ENCODE assay signal across 25 cellular contexts in genomic region chr9:73613092-73613701, GRCh38.
DNase-seq lines count a peak whose midpoint lies in the region; ATAC-seq, FAIRE-seq and TF ChIP-seq lines count a peak whose summit lies in the region.
"Had no signal": no experiment of that assay in that cellular context is flagged by ENCODE, and none has a peak within 500 bp of the region (broad histone marks: within the 10 kb centered on the region; RNA-seq: fewer than 3 reads in every experiment).

No MANE protein-coding gene starts in this region.

- TF ChIP-seq EP300 in HepG2 (IDR thresholded peaks at IDR 0.05; ENCODE audit: low read depth in 2 of 2, low read length in 2 of 2) (no peak), HepG2 (CRISPR knock-in tag; IDR thresholded peaks at IDR 0.05; ENCODE audit: borderline replicate concordance) (no peak)

- CTCF ChIA-PET in HepG2 (lab: Yijun Ruan, JAX; ENCODE audit: low intra/inter-chr PET ratio, low total read pairs): no interaction called here

- intact Hi-C loops in HepG2 (cut with micrococcal nuclease; ENCODE audit: unreplicated experiment): no loop called here
- intact Hi-C loops in right lobe of liver (cut with DNase I): no loop called here

- DNase-seq in HepG2 (ENCODE audit: low spot score): no peak
- DNase-seq in right lobe of liver: no peak
- DNase-seq in astrocyte of the hippocampus (ENCODE audit: low read depth, low spot score): peak; percentile 49
- peak; percentile 7 for DNase-seq in glomerular visceral epithelial cell (ENCODE audit: extremely low spot score)
- peak; percentile 6 for DNase-seq in urothelium cell line (ENCODE audit: low spot score)
- DNase-seq in stimulated activated CD4-positive, alpha-beta T cell treated with anti-CD3 and anti-CD28 coated beads, Interleukin-2, amount 100 ng/mL, for 24 hours: no peak
- DNase-seq: activated CD4-positive, CD25-positive, alpha-beta regulatory T cell treated with anti-CD3 and anti-CD28 coated beads, Interleukin-2, amount 50 U/mL, for 72 hours; activated CD8-positive, alpha-beta T cell treated with anti-CD3 and anti-CD28 coated beads, Interleukin-2, amount 10 ng/mL, durations not matched to agents 7 days and 5 days; activated T-cell treated with anti-CD3 and anti-CD28 coated beads, Interleukin-2, amount 50 U/mL, for 24 hours; DMS79; erythroblast; kidney; NCI-H146; NCI-H774; nucleus accumbens; SIG-M5; stimulated activated CD4-positive, alpha-beta T cell treated with anti-CD3 and anti-CD28 coated beads, Interleukin-12 subunit alpha, Interleukin-12 subunit beta, amount 100 ng/mL, for 4 hours; stimulated activated naive CD8-positive, alpha-beta T cell treated with anti-CD3 and anti-CD28 coated beads, Interleukin-15, amount 100 ng/mL, for 72 hours had no signal

- no peak overlapping the region for H2AFZ ChIP-seq in HepG2 (ENCODE audit: low read length)

- H3K27ac ChIP-seq in HepG2 (ENCODE audit: extremely low read length, insufficient read depth, low read length): no peak overlapping the region
- H3K27ac ChIP-seq in right lobe of liver: no peak overlapping the region
- H3K27ac ChIP-seq: 22Rv1, tibial nerve had no signal

- no peak for TF ChIP-seq RAD21 in HepG2 (CRISPR knock-in tag; IDR thresholded peaks at IDR 0.05)

- no peak overlapping the region for H3K9ac ChIP-seq in HepG2 (ENCODE audit: insufficient read depth, low read depth, low read length)

- POLR2A ChIA-PET in HepG2 (lab: Yijun Ruan, JAX): no interaction called here

- H3K4me3 ChIP-seq in HepG2 (replicated peaks in 1 of 3; ENCODE audit: insufficient read depth in 1 of 3, low read depth in 2 of 3, low read length in 3 of 3) (no peak overlapping the region), right lobe of liver (no peak overlapping the region)
- H3K4me3 ChIP-seq: lung, tibial nerve had no signal

- ATAC-seq in HepG2: no peak
- no peak for ATAC-seq in right lobe of liver
- ATAC-seq in HG03097 (IDR thresholded peaks at IDR 0.05; ENCODE audit: low FRiP score, unreplicated experiment): no peak
- no peak for ATAC-seq in GM18519 (IDR thresholded peaks at IDR 0.05; ENCODE audit: low FRiP score, unreplicated experiment)
- ATAC-seq: activated CD8-positive, alpha-beta T cell treated with anti-CD3 and anti-CD28 coated beads, Interleukin-2, amount 10 ng/mL, durations not matched to agents 7 days and 5 days; stimulated activated naive CD8-positive, alpha-beta T cell treated with anti-CD3 and anti-CD28 coated beads, Interleukin-15, amount 100 ng/mL, for 72 hours had no signal

- H3K9me3 ChIP-seq in HepG2 (ENCODE audit: low read length) (no peaks in the 10 kb centered on the region), right lobe of liver (no peaks in the 10 kb centered on the region)
- H3K9me3 ChIP-seq: tibial nerve had no signal

- no peaks in the 10 kb centered on the region for H3K36me3 ChIP-seq in HepG2 (replicated peaks in 1 of 2; ENCODE audit: control insufficient read depth in 1 of 2, insufficient read depth in 2 of 2, low read length in 2 of 2)
- H3K36me3 ChIP-seq in right lobe of liver: no peaks in the 10 kb centered on the region
- H3K36me3 ChIP-seq: tibial nerve had no signal

- 22% methylated on average over 4 of the region's 4 CpGs for WGBS in HepG2 (ENCODE audit: low lambda C conversion rate)
- WGBS in right lobe of liver (ENCODE audit: insufficient coverage, low coverage, low lambda C conversion rate, missing lambda C conversion rate): 35% methylated on average over 4 of the region's 4 CpGs

- TF ChIP-seq POLR2A in HepG2 (IDR thresholded peaks at IDR 0.05; ENCODE audit: insufficient read depth in 1 of 2, low read depth in 2 of 2, low read length in 2 of 2) (no peak), right lobe of liver (IDR thresholded peaks at IDR 0.05) (no peak)

- no peaks in the 10 kb centered on the region for H4K20me1 ChIP-seq in HepG2 (ENCODE audit: insufficient read depth, low read length)

- no TSS peak for BruUV-seq in HepG2 (replicated peaks; lab: Mats Ljungman, UMichigan)

- no peak overlapping the region for H3K4me2 ChIP-seq in HepG2 (ENCODE audit: low read depth, low read length)

- H3K79me2 ChIP-seq in HepG2 (ENCODE audit: insufficient read depth, low read length): no peaks in the 10 kb centered on the region

- in situ Hi-C loops in HepG2 (cut with HindIII; ENCODE audit: extremely low pct_ligation_motif_present, low pct_unique_long_range_greater_than_20kb): no loop called here

- no peak for FAIRE-seq in HepG2 (lab: Jason Lieb, UNC)
- FAIRE-seq in urothelium cell line (lab: Jason Lieb, UNC): no peak
- FAIRE-seq: GM12892, GM19239, kidney had no signal

- no peak for TF ChIP-seq CTCF in HepG2 (CRISPR knock-in tag; IDR thresholded peaks at IDR 0.05)
- TF ChIP-seq CTCF in right lobe of liver (IDR thresholded peaks at IDR 0.05): no peak

- H3K27me3 ChIP-seq in HepG2 (ENCODE audit: control insufficient read depth in 1 of 2, insufficient read depth in 2 of 2, low read length in 2 of 2) (no peaks in the 10 kb centered on the region), right lobe of liver (no peaks in the 10 kb centered on the region)
- H3K27me3 ChIP-seq: tibial nerve had no signal

- H3K4me1 ChIP-seq in HepG2 (ENCODE audit: insufficient read depth, low read length) (no peaks in the 10 kb centered on the region), right lobe of liver (no peaks in the 10 kb centered on the region)
- H3K4me1 ChIP-seq: tibial nerve had no signal

TF ChIP-seq in HepG2, 621 proteins besides CTCF, POLR2A, EP300 and RAD21:
- no peak for TF ChIP-seq MNT (IDR thresholded peaks at IDR 0.05)
- TF ChIP-seq ZNF597 (CRISPR knock-in tag; IDR thresholded peaks at IDR 0.05): no peak
- TF ChIP-seq TAF15 (IDR thresholded peaks at IDR 0.05; ENCODE audit: low read depth, low read length, poor library complexity, severe bottlenecking): no peak
- no peak for TF ChIP-seq ATF2 (CRISPR knock-in tag; IDR thresholded peaks at IDR 0.05)
- TF ChIP-seq ATF7 (IDR thresholded peaks at IDR 0.05): peak; percentile 54
- TF ChIP-seq ATF7 (CRISPR knock-in tag; IDR thresholded peaks at IDR 0.05): no peak
- no peak for TF ChIP-seq NFE2L1 (CRISPR knock-in tag; IDR thresholded peaks at IDR 0.05; ENCODE audit: borderline replicate concordance)
- TF ChIP-seq CEBPB (IDR thresholded peaks at IDR 0.05; ENCODE audit: borderline replicate concordance, low read depth, low read length): peak; percentile 64; the same call in 1 of the 2 replicates
- no peak for TF ChIP-seq ZNF773 (CRISPR knock-in tag; IDR thresholded peaks at IDR 0.05; ENCODE audit: borderline replicate concordance)
- TF ChIP-seq ZBTB42 (CRISPR knock-in tag; IDR thresholded peaks at IDR 0.05): no peak
TF ChIP-seq in HepG2: peak in this region for 2.

Comparison
In these comparisons a context has a peak if more than half of its experiments do, and no peak if none do; other contexts are left out.
1. DNase-seq: peak in astrocyte of the hippocampus (single experiment), glomerular visceral epithelial cell (single experiment) and urothelium cell line (single experiment); none in HepG2 (single experiment), right lobe of liver (0 of 3) and stimulated activated CD4-positive, alpha-beta T cell treated with anti-CD3 and anti-CD28 coated beads, Interleukin-2, amount 100 ng/mL, for 24 hours (0 of 2).